ENCODE assay signal across 2 cellular contexts in genomic region chr19:5005096-5005495, GRCh38.
TF ChIP-seq lines count a peak whose summit lies in the region.

No MANE protein-coding gene starts in this region.

TF ChIP-seq in liver, 16 proteins besides CTCF, POLR2A, EP300 and RAD21:
- TF ChIP-seq ATF3 (IDR thresholded peaks at IDR 0.05): no peak
- no peak for TF ChIP-seq REST (IDR thresholded peaks at IDR 0.05)
- TF ChIP-seq MAX (IDR thresholded peaks at IDR 0.05): no peak
- TF ChIP-seq ZBTB33 (IDR thresholded peaks at IDR 0.05): no peak
- TF ChIP-seq GABPA (IDR thresholded peaks at IDR 0.05 in 1 of 2, conservative IDR thresholded peaks at IDR 0.05 in 1 of 2): no peak
- peak; percentile 68 to 89 for TF ChIP-seq RXRA (IDR thresholded peaks at IDR 0.05)
- TF ChIP-seq NR2F2 (IDR thresholded peaks at IDR 0.05): no peak
- no peak for TF ChIP-seq HNF4G (IDR thresholded peaks at IDR 0.05)
- TF ChIP-seq SP1 (IDR thresholded peaks at IDR 0.05): no peak
- TF ChIP-seq FOXA1 (IDR thresholded peaks at IDR 0.05): no peak
- no peak for TF ChIP-seq FOXA2 (IDR thresholded peaks at IDR 0.05)
- no peak for TF ChIP-seq YY1 (IDR thresholded peaks at IDR 0.05)
- no peak for TF ChIP-seq EGR1 (IDR thresholded peaks at IDR 0.05; ENCODE audit: low read depth in 2 of 2)
- TF ChIP-seq TAF1 (conservative IDR thresholded peaks at IDR 0.05): no peak
- TF ChIP-seq HNF4A (conservative IDR thresholded peaks at IDR 0.05): peak; percentile 13 to 69
- TF ChIP-seq JUND (IDR thresholded peaks at IDR 0.05): no peak

TF ChIP-seq in HepG2, 621 proteins besides CTCF, POLR2A, EP300 and RAD21 (continued from another document):
- TF ChIP-seq ARID3A (IDR thresholded peaks at IDR 0.05; ENCODE audit: low read depth, low read length) (no peak), ZNF180 (CRISPR knock-in tag; IDR thresholded peaks at IDR 0.05; ENCODE audit: borderline replicate concordance, low read depth) (no peak), ZSCAN22 (CRISPR knock-in tag; IDR thresholded peaks at IDR 0.05) (no peak), FOXP1 (IDR thresholded peaks at IDR 0.05) (no peak), FOXP1 (CRISPR knock-in tag; IDR thresholded peaks at IDR 0.05) (no peak), CENPT (CRISPR knock-in tag; IDR thresholded peaks at IDR 0.05; ENCODE audit: low read depth) (no peak), MATR3 (CRISPR knock-in tag; IDR thresholded peaks at IDR 0.05) (no peak), TP53 (CRISPR knock-in tag; conservative IDR thresholded peaks at IDR 0.05) (no peak), ISX (CRISPR knock-in tag; conservative IDR thresholded peaks at IDR 0.05) (no peak), KDM5A (IDR thresholded peaks at IDR 0.05; ENCODE audit: borderline replicate concordance, low read length) (no peak), PRPF4 (IDR thresholded peaks at IDR 0.05; ENCODE audit: low read depth, low read length, poor library complexity, severe bottlenecking) (no peak), ZC3H4 (CRISPR knock-in tag; IDR thresholded peaks at IDR 0.05; ENCODE audit: borderline replicate concordance) (no peak)
- TF ChIP-seq, protein P1, sequence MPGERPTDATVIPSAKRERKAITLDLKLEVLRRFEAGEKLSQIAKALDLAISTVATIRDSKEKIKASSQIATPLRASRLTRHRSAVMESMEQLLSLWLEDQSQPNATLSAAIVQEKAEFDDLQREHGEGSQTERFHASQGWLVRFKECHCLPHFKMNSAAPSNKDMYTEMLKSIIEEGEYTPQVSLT (CRISPR knock-in tag; IDR thresholded peaks at IDR 0.05; ENCODE audit: borderline replicate concordance, low read depth): no peak
TF ChIP-seq in HepG2: peak in this region for 0.
